ENCODE assay signal across 8 cellular contexts in the genomic region with DNA sequence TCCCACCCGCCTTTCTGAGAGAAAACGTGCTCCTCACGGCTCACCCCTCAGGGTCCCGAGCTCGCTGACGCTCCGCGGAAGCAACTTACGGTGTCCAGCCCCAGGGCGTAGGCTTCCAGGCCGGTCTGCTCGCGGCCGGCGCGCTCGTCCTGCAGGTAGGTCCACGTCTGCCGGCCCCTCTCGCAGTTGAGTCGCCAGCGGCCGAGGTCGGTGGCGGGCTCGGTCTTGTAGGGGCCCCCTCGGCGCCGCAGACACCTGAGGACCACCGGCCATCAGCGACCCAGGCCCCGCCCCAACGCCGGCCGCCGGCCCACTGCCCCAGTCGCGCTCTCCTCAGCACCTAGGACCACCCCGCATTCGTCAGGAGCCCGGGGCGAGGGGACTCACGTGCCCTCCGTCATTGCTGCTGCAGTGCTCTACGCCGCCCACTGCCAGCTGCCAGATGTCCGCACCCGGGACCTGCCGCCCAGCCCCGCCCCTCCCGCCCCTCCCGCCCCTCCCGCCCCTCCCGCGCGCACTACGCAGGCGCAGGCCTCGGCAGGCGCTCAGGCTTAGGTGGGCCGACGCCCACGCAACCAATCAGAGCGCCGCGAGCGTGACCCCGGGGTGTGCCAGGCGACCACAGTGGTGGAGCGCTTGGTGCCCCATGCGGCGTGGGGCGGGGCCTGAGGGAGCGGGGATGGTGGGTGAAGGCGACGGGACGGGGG. TPM values are rescaled to one million over a fixed set of nuclear protein-coding genes. Genes with fewer than 3 reads are reported as not detected.
DNase-seq lines count a peak whose midpoint lies in the region; ATAC-seq and TF ChIP-seq lines count a peak whose summit lies in the region.

A gene (minus strand): TSS at position 430 of the 707 bp plus-strand sequence. CDS start 29 bp downstream, at position 401.

- H3K4me3 ChIP-seq in ACC112 (ENCODE audit: low read depth, low read length) (peak within 1 kb of the TSS; percentile 94), WERI-Rb-1 (ENCODE audit: low read depth, low read length) (peak within 1 kb of the TSS; percentile 74), breast epithelium (peak within 1 kb of the TSS; percentile 94 to 95 (median 94)), iPS-18c (ENCODE audit: insufficient read depth, low read depth, low read length) (peak within 1 kb of the TSS; percentile 71), skeletal muscle tissue (ENCODE audit: low read length in 3 of 3) (peak within 1 kb of the TSS; percentile 79 to 93 (median 90))

- H3K27ac ChIP-seq in ACC112 (ENCODE audit: low read depth, low read length) = peak within 1 kb of the TSS; percentile 89; the same call in 1 of the 2 replicates
- H3K27ac ChIP-seq in WERI-Rb-1 = peak within 1 kb of the TSS; percentile 90
- peak within 1 kb of the TSS; percentile 87 to 91 for H3K27ac ChIP-seq in breast epithelium
- peak within 1 kb of the TSS; percentile 85 for H3K27ac ChIP-seq in skeletal muscle tissue (ENCODE audit: low read depth, low read length)

- ATAC-seq in GM18907 (IDR thresholded peaks at IDR 0.05; ENCODE audit: unreplicated experiment) (peak; percentile 84), HG03139 (IDR thresholded peaks at IDR 0.05; ENCODE audit: unreplicated experiment) (peak; percentile 81)

- peaks cover 31% of the 10 kb centered on the region for H3K79me2 ChIP-seq in ACC112 (ENCODE audit: control insufficient read depth, insufficient read depth, low read length, unreplicated experiment)

- no peak for TF ChIP-seq CTCF in WERI-Rb-1 (IDR thresholded peaks at IDR 0.05; ENCODE audit: low read depth, low read length)
- TF ChIP-seq CTCF in breast epithelium (IDR thresholded peaks at IDR 0.05) = no peak

- H3K9me3 ChIP-seq in WERI-Rb-1 (ENCODE audit: severe bottlenecking) (peaks cover 9% of the 10 kb centered on the region), breast epithelium (no peaks in the 10 kb centered on the region), iPS-18c (ENCODE audit: control insufficient read depth, insufficient read depth, low read length) (peaks cover 10% of the 10 kb centered on the region), skeletal muscle tissue (ENCODE audit: control insufficient read depth in 3 of 3, low read length in 3 of 3) (no peaks in the 10 kb centered on the region)

- H3K9ac ChIP-seq in skeletal muscle tissue (ENCODE audit: low read depth in 1 of 3, low read length in 3 of 3) = peak within 1 kb of the TSS; percentile 86 to 92 (median 87)

- H3K36me3 ChIP-seq in ACC112 (ENCODE audit: insufficient read depth, low read length) = peaks cover 9% of the 10 kb centered on the region; the same call in 1 of the 2 replicates
- H3K36me3 ChIP-seq in WERI-Rb-1 = peaks cover 54% of the 10 kb centered on the region
- no peaks in the 10 kb centered on the region for H3K36me3 ChIP-seq in breast epithelium
- H3K36me3 ChIP-seq in skeletal muscle tissue (ENCODE audit: control insufficient read depth in 3 of 3, insufficient read depth in 3 of 3, low read length in 3 of 3) = peaks cover 0 to 10% (median 9%) of the 10 kb centered on the region in 3 donors

- peak; percentile 98 for DNase-seq in NCI-H2227 (lab: John Stamatoyannopoulos, UW; ENCODE audit: unreplicated experiment)
- peak; percentile 100 for DNase-seq in WERI-Rb-1
- DNase-seq in breast epithelium (ENCODE audit: low spot score in 2 of 2) = peak; percentile 95 to 98

- TF ChIP-seq POLR2A in breast epithelium (IDR thresholded peaks at IDR 0.05) = no peak

- H3K4me1 ChIP-seq in ACC112 (ENCODE audit: control insufficient read depth, insufficient read depth, low read length, unreplicated experiment) (peaks cover 24% of the 10 kb centered on the region), breast epithelium (peaks cover 9 to 23% of the 10 kb centered on the region in 2 donors), skeletal muscle tissue (ENCODE audit: control insufficient read depth in 3 of 3, insufficient read depth in 3 of 3, low read length in 3 of 3) (peaks cover 27 to 31% (median 29%) of the 10 kb centered on the region in 3 donors)

- H3K27me3 ChIP-seq in ACC112 (ENCODE audit: insufficient read depth, low read length) (no peaks in the 10 kb centered on the region), WERI-Rb-1 (ENCODE audit: insufficient read depth, low read depth, severe bottlenecking) (no peaks in the 10 kb centered on the region), breast epithelium (no peaks in the 10 kb centered on the region), skeletal muscle tissue (ENCODE audit: control insufficient read depth in 3 of 3, insufficient read depth in 3 of 3, low read length in 3 of 3) (no peaks in the 10 kb centered on the region)

- intact Hi-C loops in breast epithelium (cut with DNase I; ENCODE audit: low total_unique reads) = no loop called here

- H2AFZ ChIP-seq in ACC112 (ENCODE audit: low read length, unreplicated experiment) = peak within 1 kb of the TSS; percentile 95

RNA-seq across cellular contexts. Expression of the gene that starts here (rescaled TPM):
- total RNA-seq in breast epithelium (100 to 1,000 TPM in 1 of 3 donors, 10 to 100 TPM in 2; 41.4 to 144 (median 56.4) TPM), skeletal muscle tissue (14.1 TPM)

Comparison
In these comparisons a context has a peak if more than half of its experiments do, and no peak if none do; other contexts are left out.
1. Peak in every context shown above with its lines: DNase-seq, ATAC-seq, H3K4me3 ChIP-seq and H3K27ac ChIP-seq.